ENCODE assay signal across 15 cellular contexts in genomic region chr12:31318870-31319269, GRCh38. TPM values are rescaled to one million over a fixed set of nuclear protein-coding genes. Genes with fewer than 3 reads are reported as not detected.
A peak's percentile ranks its signal among the peaks of the same experiment; 100 is the strongest.
DNase-seq lines count a peak whose midpoint lies in the region; ATAC-seq and TF ChIP-seq lines count a peak whose summit lies in the region.
"Had no signal": no experiment of that assay in that cellular context is flagged by ENCODE, and none has a peak within 500 bp of the region (broad histone marks: within the 10 kb centered on the region; RNA-seq: fewer than 3 reads in every experiment).

No MANE protein-coding gene starts in this region.

- no peaks in the 10 kb centered on the region for H3K9me3 ChIP-seq in breast epithelium

- H3K36me3 Mint-ChIP-seq in MCF 10A (ENCODE audit: insufficient read depth, unreplicated experiment): peaks cover 15% of the 10 kb centered on the region
- peaks cover 14% of the 10 kb centered on the region for H3K36me3 Mint-ChIP-seq in activated naive CD8-positive, alpha-beta T cell treated with anti-CD3 and anti-CD28 coated beads, Interleukin-2, amount 10 ng/mL, durations not matched to agents 7 days and 5 days

- CTCF ChIA-PET in MCF 10A (lab: Yijun Ruan, JAX): interaction anchor here (1.0 kb wide), 1 partner anchor 22 kb away, joined by 3 read pairs; no protein-coding TSS in a partner anchor

- DNase-seq in MCF 10A (ENCODE audit: unreplicated experiment) (no peak), breast epithelium (ENCODE audit: low spot score in 2 of 2) (no peak), NAMALWA (ENCODE audit: low spot score) (peak; percentile 46), NCI-H1694 treated with DMSO at 0.1 percent for 48 hours (lab: John Stamatoyannopoulos, UW) (no peak), ACHN (no peak), ureter (ENCODE audit: low spot score) (no peak)
- no peak for DNase-seq in activated naive CD8-positive, alpha-beta T cell treated with anti-CD3 and anti-CD28 coated beads, Interleukin-2, amount 10 ng/mL, durations not matched to agents 7 days and 5 days
- DNase-seq in stimulated activated naive CD8-positive, alpha-beta T cell treated with anti-CD3 and anti-CD28 coated beads, Interleukin-15, amount 100 ng/mL, for 72 hours: no peak
- DNase-seq: activated CD8-positive, alpha-beta memory T cell treated with anti-CD3 and anti-CD28 coated beads, Interleukin-2, amount 50 U/mL, for 4 hours; brain microvascular endothelial cell; glutamatergic neuron; NCI-H187 treated with DMSO at 0.1 percent for 48 hours; stimulated activated CD4-positive, alpha-beta T cell treated with anti-CD3 and anti-CD28 coated beads, Interleukin-15, amount 100 ng/mL, for 24 hours had no signal

- H3K4me1 Mint-ChIP-seq in MCF 10A (ENCODE audit: insufficient read depth, unreplicated experiment): peaks cover 45% of the 10 kb centered on the region
- peaks cover 64% of the 10 kb centered on the region for H3K4me1 Mint-ChIP-seq in activated naive CD8-positive, alpha-beta T cell treated with anti-CD3 and anti-CD28 coated beads, Interleukin-2, amount 10 ng/mL, durations not matched to agents 7 days and 5 days
- peaks cover 74% of the 10 kb centered on the region for H3K4me1 Mint-ChIP-seq in stimulated activated naive CD8-positive, alpha-beta T cell treated with anti-CD3 and anti-CD28 coated beads, Interleukin-15, amount 100 ng/mL, for 72 hours

- no peaks in the 10 kb centered on the region for H3K27me3 Mint-ChIP-seq in MCF 10A (ENCODE audit: insufficient read depth, unreplicated experiment)
- H3K27me3 Mint-ChIP-seq in activated naive CD8-positive, alpha-beta T cell treated with anti-CD3 and anti-CD28 coated beads, Interleukin-2, amount 10 ng/mL, durations not matched to agents 7 days and 5 days: no peaks in the 10 kb centered on the region
- H3K27me3 Mint-ChIP-seq in stimulated activated naive CD8-positive, alpha-beta T cell treated with anti-CD3 and anti-CD28 coated beads, Interleukin-15, amount 100 ng/mL, for 72 hours: no peaks in the 10 kb centered on the region

- no peak for TF ChIP-seq POLR2A in breast epithelium (IDR thresholded peaks at IDR 0.05)

- intact Hi-C loops in MCF 10A (cut with micrococcal nuclease) (no loop called here), breast epithelium (cut with DNase I; ENCODE audit: low total_unique reads) (no loop called here)

- TF ChIP-seq CTCF in MCF 10A (IDR thresholded peaks at IDR 0.05; ENCODE audit: unreplicated experiment) (no peak), breast epithelium (IDR thresholded peaks at IDR 0.05) (no peak)

- POLR2A ChIA-PET in MCF 10A (lab: Yijun Ruan, JAX): interaction anchor here (0.7 kb wide), 1 partner anchor 340 kb away, joined by 3 read pairs; no protein-coding TSS in a partner anchor
- POLR2A ChIA-PET in activated naive CD8-positive, alpha-beta T cell treated with anti-CD3 and anti-CD28 coated beads, Interleukin-2, amount 10 ng/mL, durations not matched to agents 7 days and 5 days (lab: Charles Lee): no interaction called here

- H3K36me3 ChIP-seq in breast epithelium: no peaks in the 10 kb centered on the region
- H3K36me3 ChIP-seq: brain microvascular endothelial cell had no signal

- no peak for ATAC-seq in activated naive CD8-positive, alpha-beta T cell treated with anti-CD3 and anti-CD28 coated beads, Interleukin-2, amount 10 ng/mL, durations not matched to agents 7 days and 5 days (ENCODE audit: low read depth)
- no peak for ATAC-seq in stimulated activated naive CD8-positive, alpha-beta T cell treated with anti-CD3 and anti-CD28 coated beads, Interleukin-15, amount 100 ng/mL, for 72 hours
- ATAC-seq: left lobe of liver had no signal

- H3K4me1 ChIP-seq in breast epithelium: peaks cover 0 to 3% of the 10 kb centered on the region in 2 donors

- no peaks in the 10 kb centered on the region for H3K9me3 Mint-ChIP-seq in MCF 10A (ENCODE audit: unreplicated experiment)
- no peaks in the 10 kb centered on the region for H3K9me3 Mint-ChIP-seq in activated naive CD8-positive, alpha-beta T cell treated with anti-CD3 and anti-CD28 coated beads, Interleukin-2, amount 10 ng/mL, durations not matched to agents 7 days and 5 days
- no peaks in the 10 kb centered on the region for H3K9me3 Mint-ChIP-seq in stimulated activated naive CD8-positive, alpha-beta T cell treated with anti-CD3 and anti-CD28 coated beads, Interleukin-15, amount 100 ng/mL, for 72 hours
- H3K9me3 Mint-ChIP-seq: T-helper 1 cell treated with Interleukin-12 subunit alpha and Interleukin-12 subunit beta and Interleukin-4 antibody, amounts not matched to agents 30 μg/mL and 1 μg/mL, for 36 hours had no signal

- in situ Hi-C loops in ACHN (cut with HindIII; ENCODE audit: low pct_ligation_motif_present, low pct_unique_long_range_greater_than_20kb, low sequenced_read_pairs): no loop called here

- no peak overlapping the region for H3K4me3 Mint-ChIP-seq in MCF 10A (ENCODE audit: unreplicated experiment)
- peak overlapping the region; percentile 84 for H3K4me3 Mint-ChIP-seq in activated naive CD8-positive, alpha-beta T cell treated with anti-CD3 and anti-CD28 coated beads, Interleukin-2, amount 10 ng/mL, durations not matched to agents 7 days and 5 days
- H3K4me3 Mint-ChIP-seq in stimulated activated naive CD8-positive, alpha-beta T cell treated with anti-CD3 and anti-CD28 coated beads, Interleukin-15, amount 100 ng/mL, for 72 hours: peak overlapping the region; percentile 88 to 90

- no peak overlapping the region for H3K4me3 ChIP-seq in breast epithelium

- BruUV-seq in MCF 10A (replicated peaks; lab: Mats Ljungman, UMichigan): no TSS peak

- no peaks in the 10 kb centered on the region for H3K27me3 ChIP-seq in breast epithelium
- H3K27me3 ChIP-seq: brain microvascular endothelial cell had no signal

- H3K27ac ChIP-seq in breast epithelium: no peak overlapping the region
- H3K27ac ChIP-seq: brain microvascular endothelial cell had no signal

- H3K27ac Mint-ChIP-seq in MCF 10A (ENCODE audit: low read depth, unreplicated experiment): peak overlapping the region; percentile 90
- H3K27ac Mint-ChIP-seq in activated naive CD8-positive, alpha-beta T cell treated with anti-CD3 and anti-CD28 coated beads, Interleukin-2, amount 10 ng/mL, durations not matched to agents 7 days and 5 days: peak overlapping the region; percentile 83
- peak overlapping the region in 1 of 2 donors; percentile 2 for H3K27ac Mint-ChIP-seq in stimulated activated naive CD8-positive, alpha-beta T cell treated with anti-CD3 and anti-CD28 coated beads, Interleukin-15, amount 100 ng/mL, for 72 hours

RNA-seq across cellular contexts. Expression of gene SINHCAF, which starts 7.1 kb away (rescaled TPM):
- total RNA-seq in MCF 10A (2022) (100 and 139 TPM in 2 replicates), breast epithelium (10 to 100 TPM; 11.8 to 76.5 (median 54.7) TPM), ureter (88.4 TPM)
- total RNA-seq in activated naive CD8-positive, alpha-beta T cell treated with anti-CD3 and anti-CD28 coated beads, Interleukin-2, amount 10 ng/mL, durations not matched to agents 7 days and 5 days: 10 to 100 TPM; 74.7 to 86.3 TPM
